Comparison of ENCODE assay signal across 3 cellular contexts in genomic region chr1:235617140-235617539, GRCh38. TPM values are rescaled to one million over a fixed set of nuclear protein-coding genes. Genes with fewer than 3 reads are reported as not detected.
"Had no signal": no experiment of that assay in that cellular context is flagged by ENCODE, and none has a peak within 500 bp of the region (broad histone marks: within the 10 kb centered on the region; RNA-seq: fewer than 3 reads in every experiment).

No MANE protein-coding gene starts in this region.

- DNase-seq: GDM1, GF-D8 had no signal

- H3K4me3 ChIP-seq: GM12878 had no signal

- ATAC-seq: GM12878 had no signal

RNA-seq across cellular contexts. Expression of gene GNG4, which starts 32.4 kb away (rescaled TPM):
- total RNA-seq: GM12878 had no signal
